8 cellular contexts compared by ENCODE assay signal in genomic region chr2:10079931-10080535, GRCh38. TPM values are rescaled to one million over a fixed set of nuclear protein-coding genes. Genes with fewer than 3 reads are reported as not detected.
DNase-seq lines count a peak whose midpoint lies in the region; ATAC-seq and TF ChIP-seq lines count a peak whose summit lies in the region.

Gene CYS1, minus strand, starts transcription at chr2:10080411. Its CDS starts 188 bp downstream, at chr2:10080223.

- POLR2A ChIA-PET in activated CD4-positive, alpha-beta memory T cell treated with anti-CD3 and anti-CD28 coated beads for 36 hours (lab: Charles Lee) = no interaction called here

- ATAC-seq in HG02973 (IDR thresholded peaks at IDR 0.05; ENCODE audit: unreplicated experiment) = peak; percentile 31

- no peak within 1 kb of the TSS for H3K27ac Mint-ChIP-seq in activated CD4-positive, alpha-beta memory T cell treated with anti-CD3 and anti-CD28 coated beads for 36 hours
- no peak within 1 kb of the TSS for H3K27ac Mint-ChIP-seq in progenitor cell of endocrine pancreas

- no peaks in the 10 kb centered on the region for H3K36me3 Mint-ChIP-seq in activated CD4-positive, alpha-beta memory T cell treated with anti-CD3 and anti-CD28 coated beads for 36 hours
- no peaks in the 10 kb centered on the region for H3K36me3 Mint-ChIP-seq in progenitor cell of endocrine pancreas (ENCODE audit: insufficient read depth)

- no peaks in the 10 kb centered on the region for H3K9me3 Mint-ChIP-seq in activated CD4-positive, alpha-beta memory T cell treated with anti-CD3 and anti-CD28 coated beads for 36 hours
- H3K9me3 Mint-ChIP-seq in progenitor cell of endocrine pancreas (ENCODE audit: low read depth) = no peaks in the 10 kb centered on the region

- CTCF ChIA-PET in activated CD4-positive, alpha-beta memory T cell treated with anti-CD3 and anti-CD28 coated beads for 36 hours (lab: Charles Lee) = interaction anchor here (0.8 to 1.8 kb wide), 4 partner anchors 8 to 355 kb away, joined by 4 to 13 read pairs (median 7); no protein-coding TSS in a partner anchor

- DNase-seq in activated T-cell treated with anti-CD3 and anti-CD28 coated beads, Interleukin-2, amount 50 U/mL, for 1 hour = peak; percentile 35
- DNase-seq in activated T-cell treated with anti-CD3 and anti-CD28 coated beads for 4 hours (no peak), glomerular visceral epithelial cell (ENCODE audit: extremely low spot score) (peak; percentile 12), progenitor cell of endocrine pancreas (ENCODE audit: low spot score, unreplicated experiment) (peak; percentile 37), NCI-H2107 treated with DMSO at 0.1 percent for 48 hours (lab: John Stamatoyannopoulos, UW; ENCODE audit: unreplicated experiment) (no peak), NCI-H1694 treated with DMSO at 0.1 percent for 48 hours (lab: John Stamatoyannopoulos, UW) (no peak)
- DNase-seq in activated CD4-positive, alpha-beta memory T cell treated with anti-CD3 and anti-CD28 coated beads for 36 hours = peak; percentile 30

- H3K4me3 Mint-ChIP-seq in activated CD4-positive, alpha-beta memory T cell treated with anti-CD3 and anti-CD28 coated beads for 36 hours = peak within 1 kb of the TSS; percentile 60
- H3K4me3 Mint-ChIP-seq in progenitor cell of endocrine pancreas (ENCODE audit: low read depth) = peak within 1 kb of the TSS; percentile 77

- peaks cover 75% of the 10 kb centered on the region for H3K27me3 Mint-ChIP-seq in activated CD4-positive, alpha-beta memory T cell treated with anti-CD3 and anti-CD28 coated beads for 36 hours
- H3K27me3 Mint-ChIP-seq in progenitor cell of endocrine pancreas = peaks cover 52% of the 10 kb centered on the region

- peak; percentile 37 for TF ChIP-seq CTCF in progenitor cell of endocrine pancreas (IDR thresholded peaks at IDR 0.05; ENCODE audit: unreplicated experiment)

- intact Hi-C loops in activated CD4-positive, alpha-beta memory T cell treated with anti-CD3 and anti-CD28 coated beads for 36 hours (cut with micrococcal nuclease) = no loop called here

- H3K4me1 Mint-ChIP-seq in activated CD4-positive, alpha-beta memory T cell treated with anti-CD3 and anti-CD28 coated beads for 36 hours (ENCODE audit: low read depth) = peaks cover 16% of the 10 kb centered on the region
- H3K4me1 Mint-ChIP-seq in progenitor cell of endocrine pancreas (ENCODE audit: low read depth) = peaks cover 24% of the 10 kb centered on the region

RNA-seq across cellular contexts. Expression of gene CYS1, which starts in this region (rescaled TPM):
- total RNA-seq in activated CD4-positive, alpha-beta memory T cell treated with anti-CD3 and anti-CD28 coated beads for 36 hours = under 1 TPM in 1 of 2 experiments, not detected in 1; 0.07 TPM
- total RNA-seq in progenitor cell of endocrine pancreas = 2.3 and 2.5 TPM in 2 replicates

Comparison
In these comparisons a context has a peak if more than half of its experiments do, and no peak if none do; other contexts are left out.
1. DNase-seq: peak in activated T-cell treated with anti-CD3 and anti-CD28 coated beads, Interleukin-2, amount 50 U/mL, for 1 hour (single experiment), glomerular visceral epithelial cell (single experiment) and progenitor cell of endocrine pancreas (single experiment); none in activated T-cell treated with anti-CD3 and anti-CD28 coated beads for 4 hours (single experiment), NCI-H2107 treated with DMSO at 0.1 percent for 48 hours (single experiment) and NCI-H1694 treated with DMSO at 0.1 percent for 48 hours (single experiment).
2. Peak in DNase-seq in activated CD4-positive, alpha-beta memory T cell treated with anti-CD3 and anti-CD28 coated beads for 36 hours; RNA of the gene not detected or under 1 TPM.